Comparison of ENCODE assay signal across 8 cellular contexts in the genomic region with DNA sequence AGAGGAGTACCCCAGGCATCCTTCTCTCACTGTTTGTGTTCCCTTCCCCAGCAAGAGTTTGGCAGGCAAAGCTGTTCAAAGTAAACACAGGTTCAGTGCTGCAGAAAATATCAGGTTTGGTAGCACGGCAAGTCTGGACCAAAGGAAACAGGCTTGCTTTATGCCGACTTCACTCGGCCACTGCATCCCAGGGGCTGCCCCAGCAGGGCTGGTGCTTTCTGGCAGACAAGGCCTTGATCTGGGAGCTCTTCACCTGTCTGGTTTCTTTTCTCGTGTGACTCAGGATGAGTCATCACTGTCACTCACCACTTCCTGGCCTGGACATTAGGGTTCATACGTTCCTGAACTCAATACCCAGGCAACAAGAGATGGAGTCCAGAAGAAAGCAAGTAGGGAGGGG. TPM values are rescaled to one million over a fixed set of nuclear protein-coding genes. Genes with fewer than 3 reads are reported as not detected.
DNase-seq lines count a peak whose midpoint lies in the region; ATAC-seq and TF ChIP-seq lines count a peak whose summit lies in the region.

No MANE protein-coding gene starts in this region.

- no peaks in the 10 kb centered on the region for H3K4me1 Mint-ChIP-seq in activated naive CD4-positive, alpha-beta T cell treated with anti-CD3 and anti-CD28 coated beads, Interleukin-2, amount 50 U/mL, for 24 hours
- peaks cover 2% of the 10 kb centered on the region for H3K4me1 Mint-ChIP-seq in activated naive CD4-positive, alpha-beta T cell treated with anti-CD3 and anti-CD28 coated beads, Interleukin-2, amount 10 ng/mL, durations not matched to agents 7 days and 5 days

- intact Hi-C loops in esophagus muscularis mucosa (cut with DNase I) = no loop called here
- intact Hi-C loops in transverse colon (cut with DNase I; ENCODE audit: low total_unique reads) = no loop called here
- intact Hi-C loops in right cardiac atrium (cut with DNase I) = no loop called here

- no peak for DNase-seq in activated naive CD4-positive, alpha-beta T cell treated with anti-CD3 and anti-CD28 coated beads, Interleukin-2, amount 10 ng/mL, durations not matched to agents 7 days and 5 days
- DNase-seq in NCI-H69 (lab: John Stamatoyannopoulos, UW) (peak; percentile 14), esophagus muscularis mucosa (ENCODE audit: extremely low spot score) (no peak), transverse colon (no peak), right cardiac atrium (no peak), germinal center (ENCODE audit: low spot score) (no peak)

- CTCF ChIA-PET in activated naive CD4-positive, alpha-beta T cell treated with anti-CD3 and anti-CD28 coated beads, Interleukin-2, amount 10 ng/mL, durations not matched to agents 7 days and 5 days (lab: Charles Lee) = no interaction called here

- H3K27me3 Mint-ChIP-seq in activated naive CD4-positive, alpha-beta T cell treated with anti-CD3 and anti-CD28 coated beads, Interleukin-2, amount 50 U/mL, for 24 hours = peaks cover 3% of the 10 kb centered on the region
- peaks cover 12% of the 10 kb centered on the region for H3K27me3 Mint-ChIP-seq in activated naive CD4-positive, alpha-beta T cell treated with anti-CD3 and anti-CD28 coated beads, Interleukin-2, amount 10 ng/mL, durations not matched to agents 7 days and 5 days

- H3K36me3 Mint-ChIP-seq in activated naive CD4-positive, alpha-beta T cell treated with anti-CD3 and anti-CD28 coated beads, Interleukin-2, amount 50 U/mL, for 24 hours = no peaks in the 10 kb centered on the region
- H3K36me3 Mint-ChIP-seq in activated naive CD4-positive, alpha-beta T cell treated with anti-CD3 and anti-CD28 coated beads, Interleukin-2, amount 10 ng/mL, durations not matched to agents 7 days and 5 days = no peaks in the 10 kb centered on the region

- ATAC-seq in HG02678 (IDR thresholded peaks at IDR 0.05; ENCODE audit: unreplicated experiment) (peak; percentile 100), right cardiac atrium (no peak)

- H3K4me3 Mint-ChIP-seq in activated naive CD4-positive, alpha-beta T cell treated with anti-CD3 and anti-CD28 coated beads, Interleukin-2, amount 50 U/mL, for 24 hours = no peak overlapping the region
- H3K4me3 Mint-ChIP-seq in activated naive CD4-positive, alpha-beta T cell treated with anti-CD3 and anti-CD28 coated beads, Interleukin-2, amount 10 ng/mL, durations not matched to agents 7 days and 5 days = no peak overlapping the region

- H3K27me3 ChIP-seq in esophagus muscularis mucosa = no peaks in the 10 kb centered on the region
- H3K27me3 ChIP-seq in transverse colon = no peaks in the 10 kb centered on the region
- no peaks in the 10 kb centered on the region for H3K27me3 ChIP-seq in right cardiac atrium (ENCODE audit: control insufficient read depth, insufficient read depth)

- no peaks in the 10 kb centered on the region for H3K9me3 ChIP-seq in esophagus muscularis mucosa
- no peaks in the 10 kb centered on the region for H3K9me3 ChIP-seq in transverse colon
- no peaks in the 10 kb centered on the region for H3K9me3 ChIP-seq in right cardiac atrium (ENCODE audit: control insufficient read depth, low read length)

- in situ Hi-C loops in transverse colon (cut with MboI; ENCODE audit: low pct_ligation_motif_present in 1 of 4, low pct_unique_long_range_greater_than_20kb in 1 of 4, low sequenced_read_pairs in 3 of 4) = no loop called here

- H3K4me3 ChIP-seq in esophagus muscularis mucosa (no peak overlapping the region), transverse colon (no peak overlapping the region), right cardiac atrium (ENCODE audit: low read length) (no peak overlapping the region)

- H3K27ac Mint-ChIP-seq in activated naive CD4-positive, alpha-beta T cell treated with anti-CD3 and anti-CD28 coated beads, Interleukin-2, amount 50 U/mL, for 24 hours = peak overlapping the region; percentile 60
- no peak overlapping the region for H3K27ac Mint-ChIP-seq in activated naive CD4-positive, alpha-beta T cell treated with anti-CD3 and anti-CD28 coated beads, Interleukin-2, amount 10 ng/mL, durations not matched to agents 7 days and 5 days

- WGBS in esophagus muscularis mucosa = 29% methylated on average over 3 of the region's 5 CpGs
- 38 to 43% methylated on average over 1 to 5 of the region's 5 CpGs for WGBS in transverse colon (ENCODE audit: low coverage in 1 of 2), 2 donors
- 63% methylated on average over 5 of the region's 5 CpGs for WGBS in right cardiac atrium

- TF ChIP-seq CTCF in esophagus muscularis mucosa (IDR thresholded peaks at IDR 0.05) (no peak), transverse colon (IDR thresholded peaks at IDR 0.05) (no peak)

- TF ChIP-seq POLR2A in esophagus muscularis mucosa (IDR thresholded peaks at IDR 0.05; ENCODE audit: low read depth) (no peak), transverse colon (IDR thresholded peaks at IDR 0.05) (no peak)

- H3K27ac ChIP-seq in esophagus muscularis mucosa (replicated peaks in 1 of 4) (peak overlapping the region; percentile 52 to 71 (median 66)), transverse colon (peak overlapping the region in 3 of 4 donors; percentile 30 to 58 (median 42)), right cardiac atrium (ENCODE audit: low read length) (no peak overlapping the region)

- no peaks in the 10 kb centered on the region for H3K9me3 Mint-ChIP-seq in activated naive CD4-positive, alpha-beta T cell treated with anti-CD3 and anti-CD28 coated beads, Interleukin-2, amount 50 U/mL, for 24 hours
- H3K9me3 Mint-ChIP-seq in activated naive CD4-positive, alpha-beta T cell treated with anti-CD3 and anti-CD28 coated beads, Interleukin-2, amount 10 ng/mL, durations not matched to agents 7 days and 5 days = no peaks in the 10 kb centered on the region

- TF ChIP-seq EP300 in esophagus muscularis mucosa (IDR thresholded peaks at IDR 0.05) (no peak), transverse colon (IDR thresholded peaks at IDR 0.05; ENCODE audit: low read depth) (no peak)

- H3K36me3 ChIP-seq in esophagus muscularis mucosa = no peaks in the 10 kb centered on the region
- H3K36me3 ChIP-seq in transverse colon = no peaks in the 10 kb centered on the region

- H3K4me1 ChIP-seq in esophagus muscularis mucosa (peaks cover 8 to 15% (median 13%) of the 10 kb centered on the region in 4 donors), transverse colon (peaks cover 0 to 11% (median 0%) of the 10 kb centered on the region in 4 donors), right cardiac atrium (ENCODE audit: control insufficient read depth, insufficient read depth, low read length) (peaks cover under 1% of the 10 kb centered on the region)

RNA-seq across cellular contexts. Expression of a gene that starts 52.6 kb away (rescaled TPM):
- total RNA-seq in esophagus muscularis mucosa = 10 to 100 TPM; 21.9 to 57.0 (median 37.5) TPM
- total RNA-seq in transverse colon = 10 to 100 TPM in 3 of 4 donors, 1 to 10 TPM in 1; 9.6 to 40.0 (median 23.1) TPM
- 10 to 100 TPM in 2 of 4 donors, 1 to 10 TPM in 2; 7.9 to 12.9 (median 10.1) TPM for total RNA-seq in right cardiac atrium
- 4.4 TPM for polyA plus RNA-seq in right cardiac atrium
